In genomic region chr11:125941606-125942275, GRCh38 we compare ENCODE assay signal across 8 cellular contexts. TPM values are rescaled to one million over a fixed set of nuclear protein-coding genes. Genes with fewer than 3 reads are reported as not detected.
DNase-seq lines count a peak whose midpoint lies in the region; ATAC-seq and TF ChIP-seq lines count a peak whose summit lies in the region.

No MANE protein-coding gene starts in this region.

- no peak overlapping the region for H3K4me3 ChIP-seq in GM12864 (ENCODE audit: low read depth, low read length)
- no peak overlapping the region for H3K4me3 ChIP-seq in adrenal gland

- DNase-seq in GM12864 (ENCODE audit: low read depth) (no peak), LHCN-M2 (ENCODE audit: low read depth) (peak; percentile 54), SHP77 treated with DMSO at 0.1 percent for 48 hours (lab: John Stamatoyannopoulos, UW) (peak; percentile 77), adrenal gland (peak in 6 of 7 donors; percentile 34 to 70 (median 50)), iPS DF 4.7 (ENCODE audit: extremely low read depth, low spot score) (peak; percentile 46)
- peak; percentile 19 to 47 for DNase-seq in stimulated activated CD4-positive, alpha-beta T cell treated with anti-CD3 and anti-CD28 coated beads, Interleukin-15, amount 100 ng/mL, for 48 hours (ENCODE audit: low read depth in 2 of 2)

- intact Hi-C loops in adrenal gland (cut with DNase I) = loop anchor here (5.0 to 10.0 kb wide), 2 partner anchors 243 to 251 kb away; no protein-coding TSS in a partner anchor

- no peaks in the 10 kb centered on the region for H3K36me3 ChIP-seq in adrenal gland (replicated peaks in 1 of 2)

- WGBS in adrenal gland, 4 donors = 42 to 65% (median 45%) methylated on average over 10 to 15 of the region's 15 CpGs

- TF ChIP-seq POLR2A in adrenal gland (IDR thresholded peaks at IDR 0.05) = no peak

- ATAC-seq in HG02840 (IDR thresholded peaks at IDR 0.05; ENCODE audit: low FRiP score, unreplicated experiment) (no peak), HG02970 (IDR thresholded peaks at IDR 0.05; ENCODE audit: low FRiP score, unreplicated experiment) (no peak)

- peak; percentile 80 for TF ChIP-seq CTCF in GM12864 (IDR thresholded peaks at IDR 0.05; ENCODE audit: low read depth, low read length, missing control alignments)
- peak; percentile 33 to 58 (median 42) for TF ChIP-seq CTCF in adrenal gland (IDR thresholded peaks at IDR 0.05)

- H3K4me1 ChIP-seq in adrenal gland (replicated peaks in 1 of 2) = no peaks in the 10 kb centered on the region

- no peaks in the 10 kb centered on the region for H3K9me3 ChIP-seq in adrenal gland (replicated peaks in 1 of 3)

- H3K27ac ChIP-seq in adrenal gland = no peak overlapping the region

- no peaks in the 10 kb centered on the region for H3K27me3 ChIP-seq in adrenal gland

RNA-seq across cellular contexts. Expression of gene VSIG10L2, which starts 4.1 kb away (rescaled TPM):
- total RNA-seq in LHCN-M2 (2014; rRNA removed) (not detected in 2 replicates), adrenal gland (not detected)
- polyA plus RNA-seq in LHCN-M2 (2012) = not detected
- under 1 TPM in 2 of 3 donors, not detected in 1; 0.08 to 0.44 TPM for polyA plus RNA-seq in adrenal gland

RNA-seq across cellular contexts. Expression of gene DDX25, which starts 37.4 kb away (rescaled TPM):
- total RNA-seq in LHCN-M2 (2014; rRNA removed) = under 0.01 TPM in 1 of 2 replicates, not detected in the other
- polyA plus RNA-seq in LHCN-M2 (2012) = not detected
- 1 to 10 TPM in 1 of 8 donors, under 1 TPM in 4, not detected in 3; 0.18 to 4.1 (median 0.83) TPM for total RNA-seq in adrenal gland
- polyA plus RNA-seq in adrenal gland = 1 to 10 TPM in 2 of 3 donors, under 1 TPM in 1; 0.88 to 3.6 (median 2.5) TPM

RNA-seq across cellular contexts. Expression of gene PUS3, which starts 38.7 kb away (rescaled TPM):
- total RNA-seq in LHCN-M2 (2014; rRNA removed) (7.5 and 16.6 TPM in 2 replicates), adrenal gland (10 to 100 TPM in 6 of 8 donors, 1 to 10 TPM in 2; 5.8 to 23.7 (median 13.1) TPM)
- polyA plus RNA-seq in LHCN-M2 (2012) = 6.5 TPM
- 10 to 100 TPM; 11.7 to 37.9 (median 16.4) TPM for polyA plus RNA-seq in adrenal gland

RNA-seq across cellular contexts. Expression of gene HYLS1, which starts 54.3 kb away (rescaled TPM):
- total RNA-seq in LHCN-M2 (2014; rRNA removed) (14.2 and 18.0 TPM in 2 replicates), adrenal gland (1 to 10 TPM; 1.8 to 8.0 (median 3.8) TPM)
- 7.6 TPM for polyA plus RNA-seq in LHCN-M2 (2012)
- polyA plus RNA-seq in adrenal gland = 1 to 10 TPM; 2.7 to 5.6 (median 3.2) TPM
